In the genomic region with DNA sequence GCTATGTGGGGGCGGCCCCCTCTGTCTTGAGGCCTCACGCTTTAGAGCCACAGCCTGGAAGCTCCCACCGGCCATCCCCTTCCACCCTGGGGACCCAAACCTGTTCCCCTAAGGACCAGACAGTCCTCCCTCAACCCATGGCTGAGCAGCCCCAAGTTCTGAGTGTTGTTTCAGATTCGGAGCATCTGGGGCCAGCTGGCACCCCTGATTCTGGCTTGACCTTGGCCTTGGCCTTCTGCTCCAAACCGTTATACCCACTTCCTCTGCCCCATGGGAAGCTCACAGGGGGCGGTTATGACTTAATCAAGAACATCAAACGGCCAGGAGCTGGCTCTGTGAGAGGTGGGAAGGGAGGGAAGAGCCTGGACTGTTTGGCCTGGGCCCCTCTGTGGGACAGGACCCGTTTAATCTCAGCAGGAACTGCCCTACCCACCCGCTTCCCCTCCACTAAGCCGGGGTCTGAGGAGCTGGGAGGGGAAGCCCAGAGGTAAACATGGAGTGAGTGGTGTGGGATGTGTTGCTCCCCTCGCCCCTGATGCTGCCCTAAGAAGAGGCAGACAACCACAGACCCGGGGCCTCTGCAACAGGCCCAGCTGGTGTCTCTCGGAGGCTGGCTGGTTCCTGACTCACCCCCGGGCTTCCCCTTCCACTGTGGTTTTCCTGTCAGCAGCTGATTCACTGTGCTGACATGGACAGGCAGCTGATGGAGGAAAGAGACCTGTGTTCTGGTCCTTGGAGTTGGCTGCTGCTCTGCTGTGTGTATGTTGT, we compare ENCODE assay signal across 8 cellular contexts. TPM values are rescaled to one million over a fixed set of nuclear protein-coding genes. Genes with fewer than 3 reads are reported as not detected.
DNase-seq lines count a peak whose midpoint lies in the region; ATAC-seq lines count a peak whose summit lies in the region.

No MANE protein-coding gene starts in this region.

- H3K27ac Mint-ChIP-seq in CD4-positive, CD25-positive, alpha-beta regulatory T cell = peak overlapping the region; percentile 87 to 95 (median 87)

- no peaks in the 10 kb centered on the region for H3K9me3 ChIP-seq in CD4-positive, CD25-positive, alpha-beta regulatory T cell (ENCODE audit: control insufficient read depth in 2 of 2, low read length in 2 of 2)
- H3K9me3 ChIP-seq in mesenchymal stem cell (ENCODE audit: control insufficient read depth, low read length) = no peaks in the 10 kb centered on the region

- H3K4me2 ChIP-seq in mesenchymal stem cell (ENCODE audit: low read length, poor library complexity, severe bottlenecking) = peak overlapping the region; percentile 13

- 25% methylated on average over 9 of the region's 14 CpGs for WGBS in mesenchymal stem cell

- H3K23ac ChIP-seq in mesenchymal stem cell (ENCODE audit: low read length in 2 of 2) = peak overlapping the region in 1 of 2 experiments; percentile 6

- peak overlapping the region; percentile 53 for H3K4me3 ChIP-seq in CD4-positive, CD25-positive, alpha-beta regulatory T cell (ENCODE audit: low read depth, low read length)
- peak overlapping the region in 1 of 2 experiments; percentile 11 for H3K4me3 ChIP-seq in mesenchymal stem cell (ENCODE audit: insufficient read depth in 1 of 2, low read depth in 1 of 2, low read length in 2 of 2)

- H3K79me1 ChIP-seq in mesenchymal stem cell (replicated peaks; ENCODE audit: low read length, poor library complexity, severe bottlenecking) = no peaks in the 10 kb centered on the region

- peak overlapping the region; percentile 70 to 99 for H2BK12ac ChIP-seq in mesenchymal stem cell (ENCODE audit: low read length in 2 of 2)

- no peak overlapping the region for H2AFZ ChIP-seq in mesenchymal stem cell (ENCODE audit: low read depth, low read length)

- DNase-seq in CD4-positive, CD25-positive, alpha-beta regulatory T cell = peak; percentile 64 to 84 (median 78)
- DNase-seq in HT-29 (ENCODE audit: low spot score) (peak; percentile 40), mesenchymal stem cell (peak; percentile 99), NCI-H2029 (lab: John Stamatoyannopoulos, UW) (no peak)
- DNase-seq in activated CD4-positive, alpha-beta T cell treated with anti-CD3 and anti-CD28 coated beads for 1 hour = peak; percentile 85
- peak; percentile 90 for DNase-seq in central memory CD4-positive, alpha-beta T cell
- peak; percentile 85 for DNase-seq in stimulated activated CD8-positive, alpha-beta memory T cell treated with anti-CD3 and anti-CD28 coated beads, Interleukin-4, amount 100 ng/mL, for 24 hours (ENCODE audit: low read depth)

- H3K27me3 Mint-ChIP-seq in CD4-positive, CD25-positive, alpha-beta regulatory T cell = no peaks in the 10 kb centered on the region

- peaks cover 92% of the 10 kb centered on the region for H3K4me1 ChIP-seq in CD4-positive, CD25-positive, alpha-beta regulatory T cell (ENCODE audit: control insufficient read depth, insufficient read depth, low read length, poor library complexity, severe bottlenecking)
- peaks cover 61% of the 10 kb centered on the region for H3K4me1 ChIP-seq in mesenchymal stem cell (ENCODE audit: control insufficient read depth, insufficient read depth, low read depth, low read length)

- peak overlapping the region; percentile 91 for H4K91ac ChIP-seq in mesenchymal stem cell (ENCODE audit: low read length)

- H3K4me3 Mint-ChIP-seq in CD4-positive, CD25-positive, alpha-beta regulatory T cell = peak overlapping the region; percentile 76 to 98 (median 86)

- H3K14ac ChIP-seq in mesenchymal stem cell (ENCODE audit: low read length in 2 of 2) = peak overlapping the region in 1 of 2 experiments; percentile 89

- H2AK5ac ChIP-seq in mesenchymal stem cell (ENCODE audit: low read length, severe bottlenecking) = peak overlapping the region; percentile 85

- H3K36me3 Mint-ChIP-seq in CD4-positive, CD25-positive, alpha-beta regulatory T cell = peaks cover 4% of the 10 kb centered on the region

- peak overlapping the region; percentile 79 for H3K9ac ChIP-seq in mesenchymal stem cell (ENCODE audit: low read length)

- H2BK15ac ChIP-seq in mesenchymal stem cell (ENCODE audit: low read depth, poor library complexity, severe bottlenecking) = peak overlapping the region; percentile 88

- H3K9me3 Mint-ChIP-seq in CD4-positive, CD25-positive, alpha-beta regulatory T cell = no peaks in the 10 kb centered on the region

- H4K8ac ChIP-seq in mesenchymal stem cell (ENCODE audit: low read length) = peak overlapping the region; percentile 58

- peak; percentile 66 to 69 for ATAC-seq in CD4-positive, CD25-positive, alpha-beta regulatory T cell (ENCODE audit: low read depth in 2 of 2)
- peak; percentile 34 for ATAC-seq in GM21381 (IDR thresholded peaks at IDR 0.05; ENCODE audit: unreplicated experiment)

- peak overlapping the region; percentile 57 for H2BK120ac ChIP-seq in mesenchymal stem cell (ENCODE audit: low read depth, low read length)

- peaks cover 25 to 87% (median 64%) of the 10 kb centered on the region in 4 donors for H3K4me1 Mint-ChIP-seq in CD4-positive, CD25-positive, alpha-beta regulatory T cell

- no peaks in the 10 kb centered on the region for H3K27me3 ChIP-seq in CD4-positive, CD25-positive, alpha-beta regulatory T cell (ENCODE audit: control insufficient read depth, insufficient read depth, low read length)
- H3K27me3 ChIP-seq in mesenchymal stem cell (ENCODE audit: control insufficient read depth in 1 of 2, insufficient read depth in 1 of 2, low read length in 2 of 2) = no peaks in the 10 kb centered on the region

- H3K18ac ChIP-seq in mesenchymal stem cell (ENCODE audit: low read depth in 1 of 2, low read length in 2 of 2) = peak overlapping the region; percentile 47 to 99

- peak overlapping the region; percentile 91 for H2BK5ac ChIP-seq in mesenchymal stem cell (ENCODE audit: low read depth, low read length, poor library complexity, severe bottlenecking)

- H3K36me3 ChIP-seq in CD4-positive, CD25-positive, alpha-beta regulatory T cell (ENCODE audit: control insufficient read depth, insufficient read depth, low read length) = no peaks in the 10 kb centered on the region
- H3K36me3 ChIP-seq in mesenchymal stem cell (ENCODE audit: control insufficient read depth in 1 of 2, insufficient read depth in 2 of 2, low read depth in 1 of 2, low read length in 2 of 2) = peaks cover 0 to 20% of the 10 kb centered on the region in 2 experiments

- peak overlapping the region; percentile 78 for H3K27ac ChIP-seq in CD4-positive, CD25-positive, alpha-beta regulatory T cell (ENCODE audit: insufficient read depth, low read length, poor library complexity, severe bottlenecking)
- H3K27ac ChIP-seq in mesenchymal stem cell (ENCODE audit: low read length, poor library complexity, severe bottlenecking) = peak overlapping the region; percentile 94

- H3K4ac ChIP-seq in mesenchymal stem cell (ENCODE audit: low read depth in 1 of 2, low read length in 2 of 2) = peak overlapping the region; percentile 79 to 98

RNA-seq across cellular contexts. Expression of gene CD82, which starts 3.4 kb away (rescaled TPM):
- 132 TPM for total RNA-seq in CD4-positive, CD25-positive, alpha-beta regulatory T cell
- 100 to 1,000 TPM in 3 of 4 donors, 10 to 100 TPM in 1; 81.0 to 167 (median 118) TPM for polyA plus RNA-seq in CD4-positive, CD25-positive, alpha-beta regulatory T cell
- total RNA-seq in HT-29 (2014; rRNA removed; shearing (Covaris generic)) = 159 and 173 TPM in 2 replicates
- polyA plus RNA-seq in mesenchymal stem cell (2013, experiment 1 of 2) = 196 TPM
- 194 TPM for polyA plus RNA-seq in mesenchymal stem cell (2013, experiment 2 of 2)
